In genomic region chr2:20525041-20526035, GRCh38 we compare ENCODE assay signal across 9 cellular contexts.
DNase-seq lines count a peak whose midpoint lies in the region; ATAC-seq, FAIRE-seq and TF ChIP-seq lines count a peak whose summit lies in the region.
"Had no signal": no experiment of that assay in that cellular context is flagged by ENCODE, and none has a peak within 500 bp of the region (broad histone marks: within the 10 kb centered on the region; RNA-seq: fewer than 3 reads in every experiment).

No MANE protein-coding gene starts in this region.

- TSS peak; percentile 54 for BruUV-seq in HepG2 (replicated peaks; lab: Mats Ljungman, UMichigan)

- peak overlapping the region; percentile 60 for H3K9ac ChIP-seq in HepG2 (ENCODE audit: insufficient read depth, low read depth, low read length)

- in situ Hi-C loops in HepG2 (cut with HindIII; ENCODE audit: extremely low pct_ligation_motif_present, low pct_unique_long_range_greater_than_20kb): no loop called here

- no peak overlapping the region for H3K27ac Mint-ChIP-seq in WTC11
- H3K27ac Mint-ChIP-seq in CD8-positive, alpha-beta T cell: no peak overlapping the region

- H3K27me3 Mint-ChIP-seq in WTC11 (ENCODE audit: low read depth): no peaks in the 10 kb centered on the region; the same call in 1 of the 2 replicates
- H3K27me3 Mint-ChIP-seq in CD8-positive, alpha-beta T cell (ENCODE audit: low read depth): peaks cover 13% of the 10 kb centered on the region

- TF ChIP-seq POLR2A in GM19099 (IDR thresholded peaks at IDR 0.05; ENCODE audit: extremely low read depth, insufficient read length, low read depth) (peak; percentile 62), HepG2 (IDR thresholded peaks at IDR 0.05; ENCODE audit: insufficient read depth in 1 of 2, low read depth in 2 of 2, low read length in 2 of 2) (peak in 1 of 2 experiments; percentile 70; a peak in 2 of 4 replicates)

- peak overlapping the region; percentile 80 for H3K4me2 ChIP-seq in HepG2 (ENCODE audit: low read depth, low read length)

- H3K4me1 Mint-ChIP-seq in WTC11: peaks cover 8% of the 10 kb centered on the region
- H3K4me1 Mint-ChIP-seq in CD8-positive, alpha-beta T cell (ENCODE audit: low read depth): no peaks in the 10 kb centered on the region

- no peaks in the 10 kb centered on the region for H3K79me2 ChIP-seq in HepG2 (ENCODE audit: insufficient read depth, low read length)

- intact Hi-C loops in HepG2 (cut with micrococcal nuclease; ENCODE audit: unreplicated experiment): loop anchor here (1.0 to 5.0 kb wide), 5 partner anchors 13 to 112 kb away; no protein-coding TSS in a partner anchor
- intact Hi-C loops in CD8-positive, alpha-beta T cell (cut with DNase I, micrococcal nuclease): no loop called here

- DNase-seq in COLO829 (ENCODE audit: low spot score): peak; percentile 54
- DNase-seq in WTC11 (ENCODE audit: low spot score): no peak
- peak; percentile 96 for DNase-seq in HepG2 (ENCODE audit: low spot score)
- DNase-seq in CD8-positive, alpha-beta T cell: no peak
- no peak for DNase-seq in cortex of kidney (lab: John Stamatoyannopoulos, UW)
- no peak for DNase-seq in COR-L47 (lab: John Stamatoyannopoulos, UW)

- H3K27me3 ChIP-seq in HepG2 (ENCODE audit: control insufficient read depth in 1 of 2, insufficient read depth in 2 of 2, low read length in 2 of 2): no peaks in the 10 kb centered on the region
- H3K27me3 ChIP-seq in CD8-positive, alpha-beta T cell (ENCODE audit: insufficient read depth, low read length): no peaks in the 10 kb centered on the region

- no peaks in the 10 kb centered on the region for H3K9me3 Mint-ChIP-seq in WTC11
- no peaks in the 10 kb centered on the region for H3K9me3 Mint-ChIP-seq in CD8-positive, alpha-beta T cell

- peaks cover 81% of the 10 kb centered on the region for H3K4me1 ChIP-seq in HepG2 (ENCODE audit: insufficient read depth, low read length)
- no peaks in the 10 kb centered on the region for H3K4me1 ChIP-seq in CD8-positive, alpha-beta T cell (ENCODE audit: insufficient read depth, low read length)

- H3K4me3 Mint-ChIP-seq in WTC11: no peak overlapping the region
- H3K4me3 Mint-ChIP-seq in CD8-positive, alpha-beta T cell: no peak overlapping the region

- no peaks in the 10 kb centered on the region for H3K36me3 Mint-ChIP-seq in WTC11
- H3K36me3 Mint-ChIP-seq in CD8-positive, alpha-beta T cell: no peaks in the 10 kb centered on the region

- H3K9me3 ChIP-seq in HepG2 (ENCODE audit: low read length): no peaks in the 10 kb centered on the region
- no peaks in the 10 kb centered on the region for H3K9me3 ChIP-seq in CD8-positive, alpha-beta T cell (ENCODE audit: low read length)

- FAIRE-seq in HepG2 (lab: Jason Lieb, UNC): peak; percentile 98

- TF ChIP-seq RAD21 in HepG2 (CRISPR knock-in tag; IDR thresholded peaks at IDR 0.05): peak; percentile 82

- no peaks in the 10 kb centered on the region for H3K36me3 ChIP-seq in HepG2 (replicated peaks in 1 of 2; ENCODE audit: control insufficient read depth in 1 of 2, insufficient read depth in 2 of 2, low read length in 2 of 2)
- H3K36me3 ChIP-seq in CD8-positive, alpha-beta T cell (ENCODE audit: insufficient read depth, low read length): no peaks in the 10 kb centered on the region

- H4K20me1 ChIP-seq in HepG2 (ENCODE audit: insufficient read depth, low read length): no peaks in the 10 kb centered on the region

- H2AFZ ChIP-seq in HepG2 (ENCODE audit: low read length): peak overlapping the region; percentile 1

- CTCF ChIA-PET in WTC11 (lab: Charles Lee) (interaction anchor here (1.1 to 1.4 kb wide), 3 partner anchors 12 to 38 kb away, joined by 3 to 5 read pairs (median 4); no protein-coding TSS in a partner anchor), HepG2 (lab: Yijun Ruan, JAX; ENCODE audit: low intra/inter-chr PET ratio, low total read pairs) (interaction anchor here (0.7 to 1.6 kb wide), 3 partner anchors 72 to 82 kb away, joined by 3 read pairs; no protein-coding TSS in a partner anchor)
- CTCF ChIA-PET in CD8-positive, alpha-beta T cell (lab: Charles Lee): no interaction called here

- 7% methylated on average over 13 of the region's 17 CpGs for WGBS in HepG2 (ENCODE audit: low lambda C conversion rate)

- POLR2A ChIA-PET in WTC11 (lab: Charles Lee) (interaction anchor here (0.6 kb wide), 2 partner anchors 12 to 84 kb away, joined by 4 to 17 read pairs; no protein-coding TSS in a partner anchor), HepG2 (lab: Yijun Ruan, JAX) (interaction anchor here (0.7 to 7.9 kb wide), 35 partner anchors 9 to 150 kb away, joined by 3 to 233 read pairs (median 5); partner anchors contain the start of gene RHOB)
- POLR2A ChIA-PET in CD8-positive, alpha-beta T cell (lab: Charles Lee): no interaction called here

- ATAC-seq in HG03103 (IDR thresholded peaks at IDR 0.05; ENCODE audit: low read depth, unreplicated experiment) (peak; percentile 82), WTC11 (no peak; the same call in 1 of the 2 replicates), HepG2 (peak; percentile 96)
- ATAC-seq in CD8-positive, alpha-beta T cell: no peak

- peak overlapping the region; percentile 69 for H3K27ac ChIP-seq in HepG2 (ENCODE audit: extremely low read length, insufficient read depth, low read length)
- H3K27ac ChIP-seq in CD8-positive, alpha-beta T cell (ENCODE audit: low read depth, low read length): no peak overlapping the region
- H3K27ac ChIP-seq: epithelial cell of prostate had no signal

- TF ChIP-seq EP300 in HepG2 (IDR thresholded peaks at IDR 0.05; ENCODE audit: low read depth in 2 of 2, low read length in 2 of 2) (peak; percentile 48 to 53; a peak in 3 of 4 replicates), HepG2 (CRISPR knock-in tag; IDR thresholded peaks at IDR 0.05; ENCODE audit: borderline replicate concordance) (peak; percentile 38; the same call in 1 of the 2 replicates)

- TF ChIP-seq CTCF in WTC11 (IDR thresholded peaks at IDR 0.05) (no peak), HepG2 (CRISPR knock-in tag; IDR thresholded peaks at IDR 0.05) (peak; percentile 80)
- TF ChIP-seq CTCF in CD8-positive, alpha-beta T cell (IDR thresholded peaks at IDR 0.05): no peak

- peak overlapping the region; percentile 2 to 56 (median 21); a peak in 5 of 6 replicates for H3K4me3 ChIP-seq in HepG2 (replicated peaks in 1 of 3; ENCODE audit: insufficient read depth in 1 of 3, low read depth in 2 of 3, low read length in 3 of 3)
- H3K4me3 ChIP-seq in CD8-positive, alpha-beta T cell (ENCODE audit: low read depth, low read length): no peak overlapping the region

TF ChIP-seq in WTC11, 78 proteins besides CTCF, POLR2A, EP300 and RAD21:
- peak; percentile 73 for TF ChIP-seq GABPB1 (CRISPR knock-in tag; IDR thresholded peaks at IDR 0.05)
- no peak for TF ChIP-seq ZNF671 (CRISPR knock-in tag; IDR thresholded peaks at IDR 0.05)
TF ChIP-seq in WTC11: peak in this region for 1.

TF ChIP-seq in HepG2, 621 proteins besides CTCF, POLR2A, EP300 and RAD21 (continues in another document):
- TF ChIP-seq HOMEZ (CRISPR knock-in tag; IDR thresholded peaks at IDR 0.05; ENCODE audit: low read depth) (0 out of 2 replicates have a peak, but pooled peaks have one; percentile 33), HMGA1 (CRISPR knock-in tag; conservative IDR thresholded peaks at IDR 0.05) (no peak), FOXO4 (CRISPR knock-in tag; conservative IDR thresholded peaks at IDR 0.05) (no peak), ZBTB25 (CRISPR knock-in tag; IDR thresholded peaks at IDR 0.05) (no peak), ZNF768 (CRISPR knock-in tag; IDR thresholded peaks at IDR 0.05) (peak; percentile 74; the same call in 1 of the 2 replicates), RELA (CRISPR knock-in tag; IDR thresholded peaks at IDR 0.05) (peak; percentile 77; the same call in 1 of the 2 replicates), ZNF256 (CRISPR knock-in tag; conservative IDR thresholded peaks at IDR 0.05) (no peak; the same call in 1 of the 2 replicates), ESRRA (CRISPR knock-in tag; IDR thresholded peaks at IDR 0.05; ENCODE audit: low read depth) (peak; percentile 86), ZNF44 (CRISPR knock-in tag; IDR thresholded peaks at IDR 0.05) (peak; percentile 40; the same call in 1 of the 2 replicates)

Comparison
In these comparisons a context has a peak if more than half of its experiments do, and no peak if none do; other contexts are left out.
1. DNase-seq: peak in COLO829 (single experiment) and HepG2 (single experiment); none in WTC11 (single experiment), CD8-positive, alpha-beta T cell (0 of 7), cortex of kidney (single experiment) and COR-L47 (single experiment).
2. ATAC-seq: peak in HG03103 (single experiment) and HepG2 (single experiment); none in WTC11 (single experiment) and CD8-positive, alpha-beta T cell (single experiment).